Comparison of ENCODE assay signal across 1 cellular context in genomic region chr2:195337597-195337996, GRCh38.
TF ChIP-seq lines count a peak whose summit lies in the region.

No MANE protein-coding gene starts in this region.

TF ChIP-seq in GM12878, 131 proteins besides CTCF, POLR2A, EP300 and RAD21 (continued from another document):
- TF ChIP-seq MYB (IDR thresholded peaks at IDR 0.05; ENCODE audit: borderline replicate concordance, low read depth, low read length) = no peak
- TF ChIP-seq IKZF2 (IDR thresholded peaks at IDR 0.05) = no peak
